In the genomic region with DNA sequence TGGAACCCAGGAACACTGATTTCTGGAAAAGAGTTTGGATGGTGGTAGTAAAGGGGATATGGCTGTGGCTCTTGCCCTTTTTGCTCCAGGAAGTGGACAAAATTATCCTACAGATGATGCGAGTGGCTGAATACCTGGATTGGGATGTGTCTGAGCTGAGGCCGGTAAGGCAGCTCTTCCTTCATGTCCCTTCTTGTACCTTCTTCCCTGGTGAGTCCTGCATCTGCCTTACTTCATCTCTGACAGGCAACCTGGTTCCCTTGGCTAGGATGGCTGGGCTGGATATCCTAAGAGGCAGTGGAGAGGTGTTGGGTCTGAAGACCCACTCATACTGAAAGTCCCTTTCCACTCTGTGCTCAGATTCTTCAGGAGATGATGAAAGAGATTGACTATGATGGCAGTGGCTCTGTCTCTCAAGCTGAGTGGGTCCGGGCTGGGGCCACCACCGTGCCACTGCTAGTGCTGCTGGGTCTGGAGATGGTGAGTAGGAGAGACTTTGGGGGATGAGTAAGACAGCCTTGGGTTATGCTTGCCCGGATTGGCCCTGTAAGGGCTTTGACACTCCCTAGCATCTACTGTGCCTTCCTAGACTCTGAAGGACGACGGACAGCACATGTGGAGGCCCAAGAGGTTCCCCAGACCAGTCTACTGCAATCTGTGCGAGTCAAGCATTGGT, we compare ENCODE assay signal across 20 cellular contexts. TPM values are rescaled to one million over a fixed set of nuclear protein-coding genes. Genes with fewer than 3 reads are reported as not detected.
A peak's percentile ranks its signal among the peaks of the same experiment; 100 is the strongest.
DNase-seq lines count a peak whose midpoint lies in the region; ATAC-seq and TF ChIP-seq lines count a peak whose summit lies in the region.
"Had no signal": no experiment of that assay in that cellular context is flagged by ENCODE, and none has a peak within 500 bp of the region (broad histone marks: within the 10 kb centered on the region; RNA-seq: fewer than 3 reads in every experiment).

No MANE protein-coding gene starts in this region.

- no peaks in the 10 kb centered on the region for H3K27me3 Mint-ChIP-seq in activated CD8-positive, alpha-beta T cell treated with anti-CD3 and anti-CD28 coated beads for 36 hours
- H3K27me3 Mint-ChIP-seq: activated B cell treated with CpG ODN at 0.5 μM for 24 hours had no signal

- intact Hi-C loops in activated CD8-positive, alpha-beta T cell treated with anti-CD3 and anti-CD28 coated beads for 36 hours (cut with micrococcal nuclease): no loop called here
- intact Hi-C loops in transverse colon (cut with DNase I; ENCODE audit: low total_unique reads): loop anchor here (5.0 kb wide), 1 partner anchor 947 kb away; no protein-coding TSS in a partner anchor
- intact Hi-C loops in stomach (cut with DNase I; ENCODE audit: low total_unique reads): loop anchor here (5.0 kb wide), 1 partner anchor 197 kb away; a partner anchor contains a TSS

- no peak overlapping the region for H3K4me3 Mint-ChIP-seq in activated CD8-positive, alpha-beta T cell treated with anti-CD3 and anti-CD28 coated beads for 36 hours
- H3K4me3 Mint-ChIP-seq: activated B cell treated with CpG ODN at 0.5 μM for 24 hours had no signal

- no peak overlapping the region for H3K4me3 ChIP-seq in transverse colon
- no peak overlapping the region for H3K4me3 ChIP-seq in stomach
- H3K4me3 ChIP-seq: adrenal gland, BLaER1, heart left ventricle, tibial artery had no signal

- peaks cover 83% of the 10 kb centered on the region for H3K4me1 Mint-ChIP-seq in activated CD8-positive, alpha-beta T cell treated with anti-CD3 and anti-CD28 coated beads for 36 hours (ENCODE audit: low read depth)

- H3K27ac ChIP-seq in epithelial cell of prostate: peak overlapping the region; percentile 99
- H3K27ac ChIP-seq in transverse colon: peak overlapping the region in 3 of 4 donors; percentile 58 to 72 (median 59)
- H3K27ac ChIP-seq in stomach: peak overlapping the region in 1 of 5 donors; percentile 60
- H3K27ac ChIP-seq: BLaER1, HL-60 had no signal

- H3K9me3 Mint-ChIP-seq in activated CD8-positive, alpha-beta T cell treated with anti-CD3 and anti-CD28 coated beads for 36 hours: no peaks in the 10 kb centered on the region
- H3K9me3 Mint-ChIP-seq: activated B cell treated with CpG ODN at 0.5 μM for 24 hours had no signal

- no peak for TF ChIP-seq POLR2A in transverse colon (IDR thresholded peaks at IDR 0.05)
- TF ChIP-seq POLR2A in stomach (IDR thresholded peaks at IDR 0.05): no peak

- no peaks in the 10 kb centered on the region for H3K9me3 ChIP-seq in transverse colon
- no peaks in the 10 kb centered on the region for H3K9me3 ChIP-seq in stomach
- H3K9me3 ChIP-seq: adrenal gland, BLaER1, heart left ventricle, tibial artery had no signal

- peaks cover 95% of the 10 kb centered on the region for H3K36me3 Mint-ChIP-seq in activated CD8-positive, alpha-beta T cell treated with anti-CD3 and anti-CD28 coated beads for 36 hours (ENCODE audit: low read depth)

- TF ChIP-seq CTCF in activated CD8-positive, alpha-beta T cell treated with anti-CD3 and anti-CD28 coated beads for 36 hours (IDR thresholded peaks at IDR 0.05): no peak
- TF ChIP-seq CTCF in transverse colon (IDR thresholded peaks at IDR 0.05) (no peak), stomach (IDR thresholded peaks at IDR 0.05) (no peak)

- POLR2A ChIA-PET in activated CD8-positive, alpha-beta T cell treated with anti-CD3 and anti-CD28 coated beads for 36 hours (lab: Charles Lee): interaction anchor here (0.7 to 3.3 kb wide), 10 partner anchors 9 to 197 kb away, joined by 3 to 27 read pairs (median 4); a partner anchor contains a TSS

- H3K36me3 ChIP-seq in transverse colon: peaks cover 0 to 11% (median 4%) of the 10 kb centered on the region in 4 donors
- peaks cover 16 to 60% (median 54%) of the 10 kb centered on the region in 4 donors for H3K36me3 ChIP-seq in stomach

- peak; percentile 4 for DNase-seq in stimulated activated naive CD4-positive, alpha-beta T cell treated with Interleukin-2 at 50 U/mL for 16 hours (lab: John Stamatoyannopoulos, UW)
- no peak for DNase-seq in stimulated activated naive CD4-positive, alpha-beta T cell (lab: John Stamatoyannopoulos, UW)
- peak; percentile 54 for DNase-seq in activated CD8-positive, alpha-beta T cell treated with anti-CD3 and anti-CD28 coated beads for 36 hours
- DNase-seq in epithelial cell of prostate (ENCODE audit: low read depth, low spot score): no peak
- no peak for DNase-seq in transverse colon
- no peak for DNase-seq in stomach
- no peak for DNase-seq in 8988T
- DNase-seq: activated B cell treated with CpG ODN at 0.5 μM for 24 hours, adrenal gland, DMS79 treated with DMSO at 0.1 percent for 48 hours, heart left ventricle, Kasumi-1, NCI-H146, NCI-H446 treated with DMSO at 0.1 percent for 48 hours, OCI-M1, tibial artery had no signal

- H3K27me3 ChIP-seq in transverse colon (no peaks in the 10 kb centered on the region), stomach (no peaks in the 10 kb centered on the region)
- H3K27me3 ChIP-seq: adrenal gland, BLaER1, heart left ventricle, tibial artery had no signal

- 92 to 93% methylated on average over 4 to 8 of the region's 8 CpGs for WGBS in transverse colon (ENCODE audit: low coverage in 1 of 2), 2 donors
- 88 to 97% (median 95%) methylated on average over 7 to 8 of the region's 8 CpGs for WGBS in stomach, 5 donors

- H3K27ac Mint-ChIP-seq in activated CD8-positive, alpha-beta T cell treated with anti-CD3 and anti-CD28 coated beads for 36 hours: peak overlapping the region; percentile 99

- ATAC-seq in activated CD8-positive, alpha-beta T cell treated with anti-CD3 and anti-CD28 coated beads for 36 hours: peak; percentile 56
- ATAC-seq in GM21528 (IDR thresholded peaks at IDR 0.05; ENCODE audit: low FRiP score, unreplicated experiment): no peak

- TF ChIP-seq EP300 in transverse colon (IDR thresholded peaks at IDR 0.05; ENCODE audit: low read depth) (no peak), stomach (IDR thresholded peaks at IDR 0.05) (no peak)

- in situ Hi-C loops in transverse colon (cut with MboI; ENCODE audit: low pct_ligation_motif_present in 1 of 4, low pct_unique_long_range_greater_than_20kb in 1 of 4, low sequenced_read_pairs in 3 of 4): loop anchor here in 3 of 4 donors (5.0 to 25.0 kb wide), 5 partner anchors 124 to 204 kb away; a partner anchor contains a TSS

- CTCF ChIA-PET in activated CD8-positive, alpha-beta T cell treated with anti-CD3 and anti-CD28 coated beads for 36 hours (lab: Charles Lee): interaction anchor here (0.8 to 4.0 kb wide), 26 partner anchors 9 to 201 kb away, joined by 3 to 36 read pairs (median 5); a partner anchor contains a TSS

- H3K4me1 ChIP-seq in transverse colon (peaks cover 3 to 17% (median 7%) of the 10 kb centered on the region in 4 donors), stomach (peaks cover 8 to 27% (median 11%) of the 10 kb centered on the region in 4 donors)

RNA-seq across cellular contexts. Expression of a gene that starts 8.0 kb away (rescaled TPM):
- total RNA-seq in activated CD8-positive, alpha-beta T cell treated with anti-CD3 and anti-CD28 coated beads for 36 hours: 100 to 1,000 TPM; 350 to 353 TPM
- total RNA-seq in transverse colon (100 to 1,000 TPM; 101 to 268 (median 138) TPM), stomach (100 to 1,000 TPM in 1 of 5 donors, 10 to 100 TPM in 4; 56.0 to 418 (median 92.0) TPM)
- polyA plus RNA-seq in stomach: 100 to 1,000 TPM in 1 of 3 donors, 10 to 100 TPM in 2; 13.0 to 123 (median 27.6) TPM

RNA-seq across cellular contexts. Expression of a gene that starts 11.3 kb away (rescaled TPM):
- total RNA-seq in activated CD8-positive, alpha-beta T cell treated with anti-CD3 and anti-CD28 coated beads for 36 hours: 10 to 100 TPM; 22.1 to 22.9 TPM
- total RNA-seq in transverse colon: 10 to 100 TPM; 35.2 to 56.4 (median 47.8) TPM
- total RNA-seq in stomach: 10 to 100 TPM in 2 of 5 donors, 1 to 10 TPM in 3; 1.2 to 59.4 (median 9.8) TPM
- polyA plus RNA-seq in stomach: 10 to 100 TPM; 42.8 to 54.8 (median 42.8) TPM

RNA-seq across cellular contexts. Expression of a gene that starts 26.9 kb away (rescaled TPM):
- 1 to 10 TPM in 1 of 2 experiments, under 1 TPM in 1; 0.65 to 1.2 TPM for total RNA-seq in activated CD8-positive, alpha-beta T cell treated with anti-CD3 and anti-CD28 coated beads for 36 hours
- total RNA-seq in transverse colon (1 to 10 TPM in 3 of 4 donors, not detected in 1; 2.4 to 7.0 (median 4.9) TPM), stomach (1 to 10 TPM in 2 of 5 donors, under 1 TPM in 2, not detected in 1; 0.58 to 4.0 (median 1.0) TPM)
- 1 to 10 TPM in 2 of 3 donors, under 1 TPM in 1; 0.75 to 2.1 (median 1.3) TPM for polyA plus RNA-seq in stomach
- total RNA-seq: activated B cell treated with CpG ODN at 0.5 μM for 24 hours, mononuclear cell had no signal

RNA-seq across cellular contexts. Expression of a gene that starts 27.7 kb away (rescaled TPM):
- total RNA-seq in activated CD8-positive, alpha-beta T cell treated with anti-CD3 and anti-CD28 coated beads for 36 hours: 10 to 100 TPM; 86.7 to 90.1 TPM
- total RNA-seq in transverse colon: 10 to 100 TPM in 3 of 4 donors, 1 to 10 TPM in 1; 6.7 to 22.3 (median 11.1) TPM
- total RNA-seq in stomach: 100 to 1,000 TPM in 1 of 5 donors, 10 to 100 TPM in 3, 1 to 10 TPM in 1; 4.1 to 124 (median 12.3) TPM
- polyA plus RNA-seq in stomach: 10 to 100 TPM; 12.5 to 18.4 (median 17.5) TPM

RNA-seq across cellular contexts. Expression of a gene that starts 34.9 kb away (rescaled TPM):
- total RNA-seq in activated CD8-positive, alpha-beta T cell treated with anti-CD3 and anti-CD28 coated beads for 36 hours: 10 to 100 TPM; 26.0 to 32.4 TPM
- total RNA-seq in transverse colon: 10 to 100 TPM; 66.3 to 97.5 (median 88.4) TPM
- 100 to 1,000 TPM in 1 of 5 donors, 10 to 100 TPM in 4; 17.1 to 100 (median 75.1) TPM for total RNA-seq in stomach
- polyA plus RNA-seq in stomach: 10 to 100 TPM; 52.4 to 92.4 (median 61.3) TPM

Comparison
In these comparisons a context has a peak if more than half of its experiments do, and no peak if none do; other contexts are left out.
1. DNase-seq: peak in stimulated activated naive CD4-positive, alpha-beta T cell treated with Interleukin-2 at 50 U/mL for 16 hours (single experiment) and activated CD8-positive, alpha-beta T cell treated with anti-CD3 and anti-CD28 coated beads for 36 hours (single experiment); none in stimulated activated naive CD4-positive, alpha-beta T cell (0 of 6), epithelial cell of prostate (single experiment), transverse colon (single experiment), stomach (single experiment) and 8988T (single experiment).